Comparison of ENCODE assay signal across 12 cellular contexts in genomic region chr11:31160504-31161422, GRCh38.
DNase-seq lines count a peak whose midpoint lies in the region; ATAC-seq and TF ChIP-seq lines count a peak whose summit lies in the region.
"Had no signal": no experiment of that assay in that cellular context is flagged by ENCODE, and none has a peak within 500 bp of the region (broad histone marks: within the 10 kb centered on the region; RNA-seq: fewer than 3 reads in every experiment).

No MANE protein-coding gene starts in this region.

- no peak overlapping the region for H2BK5ac ChIP-seq in mesenchymal stem cell (ENCODE audit: low read depth, low read length, poor library complexity, severe bottlenecking)

- H2BK15ac ChIP-seq in mesenchymal stem cell (ENCODE audit: low read depth, poor library complexity, severe bottlenecking) = no peak overlapping the region

- no peak overlapping the region for H2AFZ ChIP-seq in mesenchymal stem cell (ENCODE audit: low read depth, low read length)

- H3K4me3 ChIP-seq in mesenchymal stem cell (ENCODE audit: insufficient read depth in 1 of 2, low read depth in 1 of 2, low read length in 2 of 2) = no peak overlapping the region
- H3K4me3 ChIP-seq: tibial nerve had no signal

- intact Hi-C loops in CD14-positive monocyte (cut with micrococcal nuclease) = no loop called here

- no peak overlapping the region for H3K27ac Mint-ChIP-seq in CD14-positive monocyte
- no peak overlapping the region for H3K27ac Mint-ChIP-seq in HFFc6
- H3K27ac Mint-ChIP-seq: activated T-helper 17 cell treated with anti-CD3 and anti-CD28 coated beads, Interleukin-2, amount 50 U/mL, for 72 hours had no signal

- no peak overlapping the region for H3K18ac ChIP-seq in mesenchymal stem cell (ENCODE audit: low read depth in 1 of 2, low read length in 2 of 2)

- no peaks in the 10 kb centered on the region for H3K79me1 ChIP-seq in mesenchymal stem cell (replicated peaks; ENCODE audit: low read length, poor library complexity, severe bottlenecking)

- H3K4ac ChIP-seq in mesenchymal stem cell (ENCODE audit: low read depth in 1 of 2, low read length in 2 of 2) = no peak overlapping the region

- H2BK12ac ChIP-seq in mesenchymal stem cell (ENCODE audit: low read length in 2 of 2) = no peak overlapping the region

- no peak overlapping the region for H2AK5ac ChIP-seq in mesenchymal stem cell (ENCODE audit: low read length, severe bottlenecking)

- H3K36me3 ChIP-seq in mesenchymal stem cell (ENCODE audit: control insufficient read depth in 1 of 2, insufficient read depth in 2 of 2, low read depth in 1 of 2, low read length in 2 of 2) = no peaks in the 10 kb centered on the region
- H3K36me3 ChIP-seq: tibial nerve had no signal

- H3K14ac ChIP-seq in mesenchymal stem cell (ENCODE audit: low read length in 2 of 2) = no peak overlapping the region

- H3K9ac ChIP-seq in mesenchymal stem cell (ENCODE audit: low read length) = no peak overlapping the region

- H2BK120ac ChIP-seq in mesenchymal stem cell (ENCODE audit: low read depth, low read length) = no peak overlapping the region

- no peak overlapping the region for H4K91ac ChIP-seq in mesenchymal stem cell (ENCODE audit: low read length)

- H3K4me1 Mint-ChIP-seq in CD14-positive monocyte = no peaks in the 10 kb centered on the region
- H3K4me1 Mint-ChIP-seq in HFFc6 (ENCODE audit: low read depth) = no peaks in the 10 kb centered on the region
- H3K4me1 Mint-ChIP-seq: activated T-helper 17 cell treated with anti-CD3 and anti-CD28 coated beads, Interleukin-2, amount 50 U/mL, for 72 hours had no signal

- DNase-seq in CD14-positive monocyte (ENCODE audit: low spot score) (no peak), HFFc6 (no peak), NCI-H69 (lab: John Stamatoyannopoulos, UW) (peak; percentile 99), foreskin keratinocyte (peak in 1 of 2 donors; percentile 15), mesenchymal stem cell (no peak)
- DNase-seq in stimulated activated CD4-positive, alpha-beta T cell treated with anti-CD3 and anti-CD28 coated beads, Interleukin-4, amount 100 ng/mL, for 1 hour = no peak
- DNase-seq in activated CD4-positive, alpha-beta T cell treated with anti-CD3 and anti-CD28 coated beads, Interleukin-2, amount 50 U/mL, for 48 hours = no peak
- DNase-seq: DMS79 had no signal

- ATAC-seq in foreskin keratinocyte (peak; percentile 67), HG02938 (IDR thresholded peaks at IDR 0.05; ENCODE audit: unreplicated experiment) (no peak)
- ATAC-seq: activated T-helper 17 cell treated with anti-CD3 and anti-CD28 coated beads, Interleukin-2, amount 50 U/mL, for 72 hours; sciatic nerve had no signal

- no peaks in the 10 kb centered on the region for H3K9me3 ChIP-seq in mesenchymal stem cell (ENCODE audit: control insufficient read depth, low read length)

- H3K27me3 ChIP-seq in foreskin keratinocyte (peaks cover 1% of the 10 kb centered on the region), mesenchymal stem cell (ENCODE audit: control insufficient read depth in 1 of 2, insufficient read depth in 1 of 2, low read length in 2 of 2) (no peaks in the 10 kb centered on the region)
- H3K27me3 ChIP-seq: tibial nerve had no signal

- H3K4me1 ChIP-seq in foreskin keratinocyte (no peaks in the 10 kb centered on the region), mesenchymal stem cell (ENCODE audit: control insufficient read depth, insufficient read depth, low read depth, low read length) (no peaks in the 10 kb centered on the region)
- H3K4me1 ChIP-seq: tibial nerve had no signal

- H3K27ac ChIP-seq in foreskin keratinocyte (no peak overlapping the region), mesenchymal stem cell (ENCODE audit: low read length, poor library complexity, severe bottlenecking) (no peak overlapping the region)
- H3K27ac ChIP-seq: tibial nerve had no signal

- H3K4me2 ChIP-seq in mesenchymal stem cell (ENCODE audit: low read length, poor library complexity, severe bottlenecking) = no peak overlapping the region

- 94% methylated on average over 4 of the region's 5 CpGs for WGBS in mesenchymal stem cell

- H3K9me3 Mint-ChIP-seq in CD14-positive monocyte (peaks cover 0 to 2% (median 0%) of the 10 kb centered on the region in 7 donors), HFFc6 (peaks cover 13% of the 10 kb centered on the region)
- H3K9me3 Mint-ChIP-seq: activated T-helper 17 cell treated with anti-CD3 and anti-CD28 coated beads, Interleukin-2, amount 50 U/mL, for 72 hours had no signal

- no peaks in the 10 kb centered on the region for H3K36me3 Mint-ChIP-seq in CD14-positive monocyte
- no peaks in the 10 kb centered on the region for H3K36me3 Mint-ChIP-seq in HFFc6 (ENCODE audit: low read depth)

- H3K4me3 Mint-ChIP-seq in CD14-positive monocyte = no peak overlapping the region
- H3K4me3 Mint-ChIP-seq in HFFc6 = no peak overlapping the region
- H3K4me3 Mint-ChIP-seq: activated T-helper 17 cell treated with anti-CD3 and anti-CD28 coated beads, Interleukin-2, amount 50 U/mL, for 72 hours had no signal

- peak; percentile 17 for TF ChIP-seq CTCF in CD14-positive monocyte (IDR thresholded peaks at IDR 0.05)
- TF ChIP-seq CTCF in HFFc6 (IDR thresholded peaks at IDR 0.05) = peak; percentile 58
- peak; percentile 41 for TF ChIP-seq CTCF in foreskin keratinocyte (conservative IDR thresholded peaks at IDR 0.05)

- no peak overlapping the region for H4K8ac ChIP-seq in mesenchymal stem cell (ENCODE audit: low read length)

- H3K23ac ChIP-seq in mesenchymal stem cell (ENCODE audit: low read length in 2 of 2) = no peak overlapping the region

- H3K27me3 Mint-ChIP-seq in CD14-positive monocyte (ENCODE audit: low read depth in 3 of 3) (peaks cover 0 to 1% (median 0%) of the 10 kb centered on the region in 3 donors), HFFc6 (ENCODE audit: insufficient read depth) (no peaks in the 10 kb centered on the region)
- H3K27me3 Mint-ChIP-seq: activated T-helper 17 cell treated with anti-CD3 and anti-CD28 coated beads, Interleukin-2, amount 50 U/mL, for 72 hours had no signal
